8 cellular contexts compared by ENCODE assay signal in genomic region chr18:22223263-22223960, GRCh38. TPM values are rescaled to one million over a fixed set of nuclear protein-coding genes. Genes with fewer than 3 reads are reported as not detected.
DNase-seq lines count a peak whose midpoint lies in the region; ATAC-seq and TF ChIP-seq lines count a peak whose summit lies in the region.

No MANE protein-coding gene starts in this region.

- no peak for TF ChIP-seq POLR2A in heart left ventricle (IDR thresholded peaks at IDR 0.05)

- peak; percentile 100 for ATAC-seq in RWPE2 (ENCODE audit: low read depth)
- peak; percentile 46 to 99 (median 91) for ATAC-seq in heart left ventricle
- peak; percentile 96 for ATAC-seq in stimulated activated effector memory CD8-positive, alpha-beta T cell treated with anti-CD3 and anti-CD28 coated beads, Interleukin-12 subunit alpha, Interleukin-12 subunit beta, amount 100 ng/mL, for 72 hours
- ATAC-seq in GM19463 (IDR thresholded peaks at IDR 0.05; ENCODE audit: unreplicated experiment), result no peak
- no peak for ATAC-seq in T-helper 17 cell
- ATAC-seq in GM19351 (IDR thresholded peaks at IDR 0.05; ENCODE audit: unreplicated experiment), result no peak

- intact Hi-C loops in heart left ventricle (cut with DNase I), result loop anchor here in 2 of 10 donors (5.0 to 10.0 kb wide), 2 partner anchors 34 to 219 kb away; no protein-coding TSS in a partner anchor

- H3K27ac ChIP-seq in RWPE2 (ENCODE audit: poor library complexity, severe bottlenecking), result peak overlapping the region; percentile 23
- H3K27ac ChIP-seq in heart left ventricle, result no peak overlapping the region

- H3K4me3 Mint-ChIP-seq in stimulated activated effector memory CD8-positive, alpha-beta T cell treated with anti-CD3 and anti-CD28 coated beads, Interleukin-12 subunit alpha, Interleukin-12 subunit beta, amount 100 ng/mL, for 72 hours, result no peak overlapping the region
- no peak overlapping the region for H3K4me3 Mint-ChIP-seq in T-helper 17 cell

- no peak overlapping the region for H3K27ac Mint-ChIP-seq in stimulated activated effector memory CD8-positive, alpha-beta T cell treated with anti-CD3 and anti-CD28 coated beads, Interleukin-12 subunit alpha, Interleukin-12 subunit beta, amount 100 ng/mL, for 72 hours
- no peak overlapping the region for H3K27ac Mint-ChIP-seq in T-helper 17 cell

- H3K27me3 Mint-ChIP-seq in T-helper 17 cell, result no peaks in the 10 kb centered on the region

- H3K4me1 ChIP-seq in RWPE2 (ENCODE audit: insufficient read depth, poor library complexity, severe bottlenecking) (peaks cover 9% of the 10 kb centered on the region), heart left ventricle (peaks cover 0 to 12% (median 5%) of the 10 kb centered on the region in 12 donors)

- no peak overlapping the region for H3K4me3 ChIP-seq in RWPE2 (ENCODE audit: severe bottlenecking)
- H3K4me3 ChIP-seq in heart left ventricle, result no peak overlapping the region

- 52 to 61% (median 56%) methylated on average over 13 of the region's 13 CpGs for WGBS in heart left ventricle, 4 donors

- no peak for TF ChIP-seq CTCF in RWPE2 (IDR thresholded peaks at IDR 0.05; ENCODE audit: poor library complexity, severe bottlenecking)
- no peak for TF ChIP-seq CTCF in heart left ventricle (IDR thresholded peaks at IDR 0.05)

- H3K9me3 Mint-ChIP-seq in stimulated activated effector memory CD8-positive, alpha-beta T cell treated with anti-CD3 and anti-CD28 coated beads, Interleukin-12 subunit alpha, Interleukin-12 subunit beta, amount 100 ng/mL, for 72 hours, result no peaks in the 10 kb centered on the region

- no peaks in the 10 kb centered on the region for H3K36me3 Mint-ChIP-seq in stimulated activated effector memory CD8-positive, alpha-beta T cell treated with anti-CD3 and anti-CD28 coated beads, Interleukin-12 subunit alpha, Interleukin-12 subunit beta, amount 100 ng/mL, for 72 hours
- no peaks in the 10 kb centered on the region for H3K36me3 Mint-ChIP-seq in T-helper 17 cell (ENCODE audit: low read depth)

- no peaks in the 10 kb centered on the region for H3K27me3 ChIP-seq in RWPE2 (ENCODE audit: insufficient read depth, poor library complexity, severe bottlenecking)
- no peaks in the 10 kb centered on the region for H3K27me3 ChIP-seq in heart left ventricle

- peaks cover 11% of the 10 kb centered on the region for H3K4me1 Mint-ChIP-seq in stimulated activated effector memory CD8-positive, alpha-beta T cell treated with anti-CD3 and anti-CD28 coated beads, Interleukin-12 subunit alpha, Interleukin-12 subunit beta, amount 100 ng/mL, for 72 hours
- no peaks in the 10 kb centered on the region for H3K4me1 Mint-ChIP-seq in T-helper 17 cell

- CTCF ChIA-PET in HEK293T (lab: Yijun Ruan, JAX), result interaction anchor here (0.8 to 1.0 kb wide), 2 partner anchors 9 to 226 kb away, joined by 3 read pairs; no protein-coding TSS in a partner anchor

- DNase-seq in HEK293T (ENCODE audit: extremely low spot score), result peak; percentile 69
- peak; percentile 99 for DNase-seq in RWPE2 (ENCODE audit: low spot score)
- DNase-seq in heart left ventricle, result peak; percentile 56 to 95 (median 78)
- peak; percentile 13 to 50 for DNase-seq in stimulated activated effector memory CD8-positive, alpha-beta T cell treated with anti-CD3 and anti-CD28 coated beads, Interleukin-12 subunit alpha, Interleukin-12 subunit beta, amount 100 ng/mL, for 72 hours (ENCODE audit: low spot score in 2 of 2)
- no peak for DNase-seq in NCI-H524 treated with DMSO at 0.1 percent for 48 hours (lab: John Stamatoyannopoulos, UW)
- no peak for DNase-seq in T-helper 17 cell

- H3K36me3 ChIP-seq in RWPE2 (ENCODE audit: low read depth) (no peaks in the 10 kb centered on the region), heart left ventricle (no peaks in the 10 kb centered on the region)

- no peaks in the 10 kb centered on the region for H3K9me3 ChIP-seq in RWPE2 (ENCODE audit: severe bottlenecking)
- H3K9me3 ChIP-seq in heart left ventricle, result no peaks in the 10 kb centered on the region
- H3K9me3 ChIP-seq in T-helper 17 cell (ENCODE audit: control insufficient read depth, low read length, poor library complexity, severe bottlenecking), result no peaks in the 10 kb centered on the region

- POLR2A ChIA-PET in HEK293T (lab: Yijun Ruan, JAX), result no interaction called here

TF ChIP-seq in HEK293T, 16 proteins besides CTCF, POLR2A, EP300 and RAD21:
- no peak for TF ChIP-seq TARDBP (IDR thresholded peaks at IDR 0.05)
- TF ChIP-seq CTBP1 (IDR thresholded peaks at IDR 0.05; ENCODE audit: borderline replicate concordance), result no peak
- no peak for TF ChIP-seq FOXK2 (IDR thresholded peaks at IDR 0.05)
- TF ChIP-seq HDGF (IDR thresholded peaks at IDR 0.05; ENCODE audit: borderline replicate concordance), result no peak

RNA-seq across cellular contexts. Expression of gene GATA6, which starts 54.0 kb away (rescaled TPM):
- total RNA-seq in heart left ventricle (10 to 100 TPM; 44.9 to 97.7 (median 76.3) TPM), T-helper 17 cell (not detected)
- 10 to 100 TPM; 42.1 to 52.6 TPM for polyA plus RNA-seq in heart left ventricle

Comparison
In these comparisons a context has a peak if more than half of its experiments do, and no peak if none do; other contexts are left out.
1. DNase-seq: peak in HEK293T (single experiment), RWPE2 (single experiment), heart left ventricle (5 of 5) and stimulated activated effector memory CD8-positive, alpha-beta T cell treated with anti-CD3 and anti-CD28 coated beads, Interleukin-12 subunit alpha, Interleukin-12 subunit beta, amount 100 ng/mL, for 72 hours (2 of 2); none in NCI-H524 treated with DMSO at 0.1 percent for 48 hours (single experiment) and T-helper 17 cell (0 of 3).
2. ATAC-seq: peak in RWPE2 (single experiment), heart left ventricle (4 of 4) and stimulated activated effector memory CD8-positive, alpha-beta T cell treated with anti-CD3 and anti-CD28 coated beads, Interleukin-12 subunit alpha, Interleukin-12 subunit beta, amount 100 ng/mL, for 72 hours (single experiment); none in GM19463 (single experiment), T-helper 17 cell (single experiment) and GM19351 (single experiment).
3. RNA of gene GATA6, which starts 54.0 kb away (total RNA-seq): 44.9 to 97.7 TPM in heart left ventricle; not detected in T-helper 17 cell; every median in the first group is over 10 times any median in the second.